In genomic region chr1:21495225-21495820, GRCh38 we compare ENCODE assay signal across 17 cellular contexts. TPM values are rescaled to one million over a fixed set of nuclear protein-coding genes. Genes with fewer than 3 reads are reported as not detected.
DNase-seq lines count a peak whose midpoint lies in the region; ATAC-seq, FAIRE-seq and TF ChIP-seq lines count a peak whose summit lies in the region.
"Had no signal": no experiment of that assay in that cellular context is flagged by ENCODE, and none has a peak within 500 bp of the region (broad histone marks: within the 10 kb centered on the region; RNA-seq: fewer than 3 reads in every experiment).

No MANE protein-coding gene starts in this region.

- no peak for TF ChIP-seq CTCF in bronchial epithelial cell (IDR thresholded peaks at IDR 0.05; ENCODE audit: insufficient read depth, low read length, severe bottlenecking)
- no peak for TF ChIP-seq CTCF in esophagus squamous epithelium (IDR thresholded peaks at IDR 0.05)

- H3K4me3 ChIP-seq in bronchial epithelial cell (ENCODE audit: low read depth, low read length) = no peak overlapping the region
- no peak overlapping the region for H3K4me3 ChIP-seq in esophagus squamous epithelium
- H3K4me3 ChIP-seq: BLaER1, HAP-1 had no signal

- peak; percentile 55 for FAIRE-seq in bronchial epithelial cell (lab: Jason Lieb, UNC)
- no peak for FAIRE-seq in frontal cortex (lab: Jason Lieb, UNC)
- FAIRE-seq: GM12892, GM19239 had no signal

- H3K36me3 ChIP-seq in bronchial epithelial cell (ENCODE audit: control insufficient read depth, insufficient read depth, low read length) (no peaks in the 10 kb centered on the region), esophagus squamous epithelium (no peaks in the 10 kb centered on the region)
- H3K36me3 ChIP-seq: BLaER1, HAP-1 had no signal

- no peaks in the 10 kb centered on the region for H3K9me3 ChIP-seq in esophagus squamous epithelium

- WGBS in esophagus squamous epithelium, 2 donors = 78 to 89% methylated on average over 6 to 7 of the region's 7 CpGs

- H3K27ac ChIP-seq in esophagus squamous epithelium = peak overlapping the region in 3 of 4 donors; percentile 22 to 69 (median 38)
- H3K27ac ChIP-seq: BLaER1 had no signal

- CTCF ChIA-PET in HEK293T (lab: Yijun Ruan, JAX) = no interaction called here

- peak; percentile 54 for DNase-seq in cardiac septum (ENCODE audit: low spot score)
- DNase-seq in left ventricle myocardium superior = no peak
- DNase-seq in bronchial epithelial cell (ENCODE audit: low read depth) = no peak
- no peak for DNase-seq in esophagus squamous epithelium (lab: John Stamatoyannopoulos, UW)
- no peak for DNase-seq in hippocampal formation (lab: John Stamatoyannopoulos, UW)
- DNase-seq in frontal cortex (ENCODE audit: low spot score in 2 of 2) = no peak
- DNase-seq in HEK293T (ENCODE audit: extremely low spot score) = no peak
- DNase-seq: 8988T; AML-193; CD4-positive, CD25-positive, alpha-beta regulatory T cell; DMS79; GOT3 had no signal

- intact Hi-C loops in cardiac septum (cut with DNase I) (no loop called here), left ventricle myocardium superior (cut with micrococcal nuclease) (no loop called here), esophagus squamous epithelium (cut with DNase I) (no loop called here)

- POLR2A ChIA-PET in HEK293T (lab: Yijun Ruan, JAX) = no interaction called here

- TF ChIP-seq POLR2A in esophagus squamous epithelium (IDR thresholded peaks at IDR 0.05) = no peak

- H3K27me3 ChIP-seq in bronchial epithelial cell (ENCODE audit: control insufficient read depth, insufficient read depth, low read length) (no peaks in the 10 kb centered on the region), esophagus squamous epithelium (peaks cover 0 to 25% (median 0%) of the 10 kb centered on the region in 4 donors)
- H3K27me3 ChIP-seq: BLaER1 had no signal

- ATAC-seq in left ventricle myocardium superior (no peak), HG03045 (IDR thresholded peaks at IDR 0.05; ENCODE audit: unreplicated experiment) (no peak)

- peaks cover 0 to 15% (median 3%) of the 10 kb centered on the region in 3 donors for H3K4me1 ChIP-seq in esophagus squamous epithelium

TF ChIP-seq in HEK293T, 16 proteins besides CTCF, POLR2A, EP300 and RAD21:
- TF ChIP-seq ZNF384 (IDR thresholded peaks at IDR 0.05) = no peak
- no peak for TF ChIP-seq L3MBTL2 (conservative IDR thresholded peaks at IDR 0.05)
- no peak for TF ChIP-seq TARDBP (IDR thresholded peaks at IDR 0.05)
- no peak for TF ChIP-seq PKNOX1 (IDR thresholded peaks at IDR 0.05)
- TF ChIP-seq ELF4 (IDR thresholded peaks at IDR 0.05) = no peak
- TF ChIP-seq HDGF (IDR thresholded peaks at IDR 0.05; ENCODE audit: borderline replicate concordance) = no peak
- no peak for TF ChIP-seq CTBP1 (IDR thresholded peaks at IDR 0.05; ENCODE audit: borderline replicate concordance)
- no peak for TF ChIP-seq SP1 (IDR thresholded peaks at IDR 0.05)
- TF ChIP-seq FOXA1 (IDR thresholded peaks at IDR 0.05) = no peak

RNA-seq across cellular contexts. Expression of gene ALPL, which starts 13.9 kb away (rescaled TPM):
- 20.3 TPM for total RNA-seq in cardiac septum
- 13.1 TPM for total RNA-seq in left ventricle myocardium superior
- not detected in 2 replicates for total RNA-seq in bronchial epithelial cell
- 1 to 10 TPM; 3.2 to 6.4 (median 4.7) TPM for total RNA-seq in esophagus squamous epithelium
- total RNA-seq in frontal cortex = 4.9 TPM
- total RNA-seq: CD4-positive, CD25-positive, alpha-beta regulatory T cell had no signal

RNA-seq across cellular contexts. Expression of gene NBPF3, which starts 55.4 kb away (rescaled TPM):
- 3.0 TPM for total RNA-seq in cardiac septum
- total RNA-seq in left ventricle myocardium superior = 4.2 TPM
- total RNA-seq in bronchial epithelial cell = 6.8 and 18.6 TPM in 2 replicates
- total RNA-seq in esophagus squamous epithelium = 10 to 100 TPM in 1 of 4 donors, 1 to 10 TPM in 3; 3.8 to 10.7 (median 6.6) TPM
- total RNA-seq in frontal cortex = 11.0 TPM
